In the genomic region with DNA sequence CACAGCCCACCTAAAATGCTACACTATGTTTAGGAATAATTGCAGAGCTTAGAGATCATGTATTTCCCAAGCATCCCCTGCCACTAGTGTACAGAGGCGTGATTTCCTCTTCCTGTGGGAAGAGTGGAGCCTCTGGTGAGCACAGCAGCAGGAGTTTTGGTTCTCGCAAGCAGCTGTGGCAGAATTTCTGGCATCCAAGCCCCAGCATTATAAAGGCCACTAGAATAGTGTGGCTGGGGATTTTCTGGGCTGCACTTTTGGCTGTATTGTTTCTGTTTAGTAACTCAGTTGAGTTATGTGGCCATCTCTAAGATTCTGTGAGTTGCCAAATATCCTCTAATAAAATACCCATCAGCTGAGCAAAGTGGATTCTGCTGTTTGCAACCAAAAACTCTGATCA, we compare ENCODE assay signal across 14 cellular contexts.
A peak's percentile ranks its signal among the peaks of the same experiment; 100 is the strongest.
DNase-seq lines count a peak whose midpoint lies in the region; ATAC-seq and TF ChIP-seq lines count a peak whose summit lies in the region.
"Had no signal": no experiment of that assay in that cellular context is flagged by ENCODE, and none has a peak within 500 bp of the region (broad histone marks: within the 10 kb centered on the region; RNA-seq: fewer than 3 reads in every experiment).

No MANE protein-coding gene starts in this region.

- TF ChIP-seq CTCF in choroid plexus epithelial cell (conservative IDR thresholded peaks at IDR 0.05; ENCODE audit: low read depth, low read length) (no peak), fibroblast of the aortic adventitia (IDR thresholded peaks at IDR 0.05; ENCODE audit: insufficient read depth, low read length) (no peak)

- no peaks in the 10 kb centered on the region for H4K20me1 ChIP-seq in GM23248 (ENCODE audit: insufficient read depth)

- ATAC-seq in GM19328 (IDR thresholded peaks at IDR 0.05; ENCODE audit: unreplicated experiment): no peak

- no peaks in the 10 kb centered on the region; the same call in none of the 2 replicates for H3K9me2 ChIP-seq in GM23248 (ENCODE audit: insufficient read depth)

- peaks cover 37% of the 10 kb centered on the region for H3F3A ChIP-seq in GM23248 (ENCODE audit: insufficient read depth)

- H3K27me3 ChIP-seq in GM23248 (replicated peaks; ENCODE audit: insufficient read depth) (no peaks in the 10 kb centered on the region), subcutaneous abdominal adipose tissue (ENCODE audit: control insufficient read depth in 5 of 5, insufficient read depth in 4 of 5, low read length in 5 of 5) (no peaks in the 10 kb centered on the region)

- no peaks in the 10 kb centered on the region for H3K9me3 ChIP-seq in GM23248 (ENCODE audit: low read depth)
- no peaks in the 10 kb centered on the region for H3K9me3 ChIP-seq in subcutaneous abdominal adipose tissue (ENCODE audit: control insufficient read depth in 5 of 5, low read length in 5 of 5)
- H3K9me3 ChIP-seq: HAP-1 had no signal

- in situ Hi-C loops in GM23248 (cut with MboI) (no loop called here), ACHN (cut with HindIII; ENCODE audit: low pct_ligation_motif_present, low pct_unique_long_range_greater_than_20kb, low sequenced_read_pairs) (no loop called here)

- DNase-seq in GM23248 (peak; percentile 27), choroid plexus epithelial cell (ENCODE audit: low read depth) (peak; percentile 58), fibroblast of the aortic adventitia (ENCODE audit: low read depth) (peak; percentile 54), activated gamma-delta T cell (lab: John Stamatoyannopoulos, UW) (no peak), ACHN (no peak)
- DNase-seq: NCI-H146, NCI-H2107, NCI-H446 treated with DMSO at 0.1 percent for 48 hours, NCI-H748 treated with DMSO at 0.1 percent for 48 hours, PC-9 had no signal

- H3K4me2 ChIP-seq in GM23248 (ENCODE audit: unreplicated experiment): no peak overlapping the region
- H3K4me2 ChIP-seq: PC-9 had no signal

- H3K79me2 ChIP-seq in GM23248 (ENCODE audit: insufficient read depth): peaks cover 100% of the 10 kb centered on the region

- H3K4me3 ChIP-seq in GM23248 (no peak overlapping the region), choroid plexus epithelial cell (ENCODE audit: low read depth, low read length) (no peak overlapping the region), fibroblast of the aortic adventitia (ENCODE audit: low read depth, low read length) (no peak overlapping the region), subcutaneous abdominal adipose tissue (ENCODE audit: low read depth in 1 of 5, low read length in 5 of 5) (no peak overlapping the region)
- H3K4me3 ChIP-seq: HAP-1, PC-9 had no signal

- H3K4me1 ChIP-seq in GM23248 (ENCODE audit: insufficient read depth): peaks cover 42% of the 10 kb centered on the region
- H3K4me1 ChIP-seq in subcutaneous abdominal adipose tissue (ENCODE audit: control insufficient read depth in 5 of 5, insufficient read depth in 5 of 5, low read length in 5 of 5): peaks cover 0 to 34% (median 19%) of the 10 kb centered on the region in 5 donors

- 61 to 71% methylated on average over 2 of the region's 2 CpGs for WGBS in GM23248 (ENCODE audit: low coverage in 1 of 2, low lambda C conversion rate in 2 of 2, missing lambda C conversion rate in 2 of 2), 2 experiments

- no peak overlapping the region for H3K9ac ChIP-seq in GM23248
- peak overlapping the region in 1 of 5 donors; percentile 49 for H3K9ac ChIP-seq in subcutaneous abdominal adipose tissue (ENCODE audit: low read length in 5 of 5)

- peak overlapping the region; percentile 20; the same call in 1 of the 2 replicates for H3K27ac ChIP-seq in GM23248
- H3K27ac ChIP-seq in subcutaneous abdominal adipose tissue (ENCODE audit: low read depth, low read length): peak overlapping the region; percentile 14
- H3K27ac ChIP-seq: C4-2B, PC-9 had no signal

- H3K36me3 ChIP-seq in GM23248 (ENCODE audit: low read depth) (peaks cover 12% of the 10 kb centered on the region), subcutaneous abdominal adipose tissue (ENCODE audit: control insufficient read depth in 5 of 5, insufficient read depth in 5 of 5, low read length in 5 of 5) (no peaks in the 10 kb centered on the region)
- H3K36me3 ChIP-seq: HAP-1 had no signal

- H2AFZ ChIP-seq in GM23248: no peak overlapping the region
- H2AFZ ChIP-seq: PC-9 had no signal

Comparison
In these comparisons a context has a peak if more than half of its experiments do, and no peak if none do; other contexts are left out.
1. DNase-seq: peak in GM23248 (single experiment), choroid plexus epithelial cell (single experiment) and fibroblast of the aortic adventitia (single experiment); none in activated gamma-delta T cell (single experiment) and ACHN (single experiment).